Comparison of ENCODE assay signal across 1 cellular context in genomic region chr3:58471025-58471887, GRCh38.
A peak's percentile ranks its signal among the peaks of the same experiment; 100 is the strongest.
TF ChIP-seq lines count a peak whose summit lies in the region.

No MANE protein-coding gene starts in this region.

TF ChIP-seq in A549, 52 proteins besides CTCF, POLR2A, EP300 and RAD21 (continued from another document):
- TF ChIP-seq FOSL2 (IDR thresholded peaks at IDR 0.05) (peak; percentile 94), FOSL2 (CRISPR knock-in tag; IDR thresholded peaks at IDR 0.05) (peak; percentile 96), ZC3H11A (IDR thresholded peaks at IDR 0.05) (no peak), JUNB (IDR thresholded peaks at IDR 0.05) (peak; percentile 96), HES2 (IDR thresholded peaks at IDR 0.05) (peak; percentile 85), RARB (CRISPR knock-in tag; IDR thresholded peaks at IDR 0.05) (0 out of 2 replicates have a peak, but pooled peaks have one; percentile 47), EHMT2 (IDR thresholded peaks at IDR 0.05; ENCODE audit: low read depth) (no peak), E2F6 (IDR thresholded peaks at IDR 0.05; ENCODE audit: borderline replicate concordance, low read depth) (no peak; the same call in 1 of the 2 replicates), CHD2 (IDR thresholded peaks at IDR 0.05; ENCODE audit: low read length, partially characterized antibody) (no peak), ZSCAN20 (CRISPR knock-in tag; IDR thresholded peaks at IDR 0.05) (0 out of 2 replicates have a peak, but pooled peaks have one; percentile 30), HOXB13 (CRISPR knock-in tag; IDR thresholded peaks at IDR 0.05; ENCODE audit: low read depth) (no peak), NFE2L2 (conservative IDR thresholded peaks at IDR 0.05; ENCODE audit: low read length) (no peak), PBX3 (IDR thresholded peaks at IDR 0.05) (0 out of 2 replicates have a peak, but pooled peaks have one; percentile 34), ZNF302 (CRISPR knock-in tag; IDR thresholded peaks at IDR 0.05) (no peak), SMC3 (IDR thresholded peaks at IDR 0.05) (no peak; the same call in 2 of the 3 replicates), NPAS2 (CRISPR knock-in tag; IDR thresholded peaks at IDR 0.05; ENCODE audit: borderline replicate concordance) (no peak), CHD4 (IDR thresholded peaks at IDR 0.05; ENCODE audit: borderline replicate concordance) (no peak), JUN (IDR thresholded peaks at IDR 0.05) (peak; percentile 87 to 95), HDAC2 (IDR thresholded peaks at IDR 0.05) (no peak), HMGXB4 (CRISPR knock-in tag; IDR thresholded peaks at IDR 0.05; ENCODE audit: borderline replicate concordance) (no peak), KDM1A (IDR thresholded peaks at IDR 0.05; ENCODE audit: low read depth) (no peak), KDM5A (IDR thresholded peaks at IDR 0.05) (no peak), POLR2AphosphoS2 (conservative IDR thresholded peaks at IDR 0.05; ENCODE audit: low read length) (no peak), RFX5 (IDR thresholded peaks at IDR 0.05) (no peak), RCOR1 (IDR thresholded peaks at IDR 0.05; ENCODE audit: low read depth, low read length) (no peak), EHF (CRISPR knock-in tag; IDR thresholded peaks at IDR 0.05) (no peak), ATOH8 (CRISPR knock-in tag; IDR thresholded peaks at IDR 0.05; ENCODE audit: low read depth) (no peak; the same call in 1 of the 2 replicates), TFCP2L1 (CRISPR knock-in tag; IDR thresholded peaks at IDR 0.05) (no peak)
